8 cellular contexts compared by ENCODE assay signal in the genomic region with DNA sequence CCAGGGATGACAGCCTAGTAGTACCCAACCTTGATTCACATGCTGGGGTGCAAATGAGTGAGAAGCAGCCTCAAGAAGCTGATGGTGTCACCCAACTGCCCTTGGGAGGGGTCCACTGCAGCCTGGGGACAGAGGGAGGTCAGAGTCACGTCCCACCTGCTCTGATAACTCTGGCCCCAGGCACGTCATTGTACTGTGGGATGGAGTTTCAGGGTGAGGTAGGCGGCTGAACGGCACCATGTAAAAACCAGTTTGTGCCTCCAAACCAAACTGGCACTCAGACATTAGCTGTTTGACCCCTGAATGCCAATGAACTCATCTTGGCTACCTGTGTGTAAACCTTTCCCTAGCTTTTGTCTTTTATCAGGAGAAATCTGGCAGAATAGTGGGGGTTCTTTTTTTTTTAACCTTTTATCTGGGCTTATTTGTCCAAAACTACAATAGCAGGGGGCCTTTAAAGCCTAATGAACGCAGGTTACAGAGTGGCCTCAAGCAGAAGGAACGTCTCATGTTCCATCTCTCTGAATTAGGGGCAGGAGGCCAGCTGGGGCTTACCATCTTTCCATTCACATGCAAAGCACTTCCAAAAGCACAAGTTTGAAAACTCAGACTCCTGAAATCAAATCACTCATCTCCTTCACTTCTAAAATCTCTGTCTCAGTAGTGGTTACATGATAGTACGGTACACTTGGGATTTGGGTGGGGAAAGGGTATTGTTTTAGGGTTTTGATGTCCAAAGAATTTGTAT.
A peak's percentile ranks its signal among the peaks of the same experiment; 100 is the strongest.
DNase-seq lines count a peak whose midpoint lies in the region; ATAC-seq lines count a peak whose summit lies in the region.

No MANE protein-coding gene starts in this region.

- H3K27me3 Mint-ChIP-seq in CD4-positive, CD25-positive, alpha-beta regulatory T cell: no peaks in the 10 kb centered on the region

- peak overlapping the region in 2 of 3 donors; percentile 44 to 66 for H3K27ac Mint-ChIP-seq in CD4-positive, CD25-positive, alpha-beta regulatory T cell

- no peak for ATAC-seq in CD4-positive, CD25-positive, alpha-beta regulatory T cell (ENCODE audit: low read depth in 2 of 2)
- peak; percentile 14 for ATAC-seq in GM21528 (IDR thresholded peaks at IDR 0.05; ENCODE audit: low FRiP score, unreplicated experiment)

- peaks cover 26 to 62% (median 45%) of the 10 kb centered on the region in 4 donors for H3K4me1 Mint-ChIP-seq in CD4-positive, CD25-positive, alpha-beta regulatory T cell

- H3K27ac ChIP-seq in CD4-positive, CD25-positive, alpha-beta regulatory T cell (ENCODE audit: insufficient read depth, low read length, poor library complexity, severe bottlenecking): no peak overlapping the region
- peak overlapping the region; percentile 87 for H3K27ac ChIP-seq in KOPT-K1 (ENCODE audit: low read depth, low read length, poor library complexity, severe bottlenecking)
- peak overlapping the region; percentile 91 to 97 for H3K27ac ChIP-seq in esophagus (ENCODE audit: low read depth in 2 of 2, low read length in 1 of 2)
- peak overlapping the region; percentile 70 for H3K27ac ChIP-seq in stomach smooth muscle (ENCODE audit: low read length)

- H3K9me3 ChIP-seq in CD4-positive, CD25-positive, alpha-beta regulatory T cell (ENCODE audit: control insufficient read depth in 2 of 2, low read length in 2 of 2): no peaks in the 10 kb centered on the region
- H3K9me3 ChIP-seq in KOPT-K1 (ENCODE audit: insufficient read depth, low read length, poor library complexity, severe bottlenecking) (no peaks in the 10 kb centered on the region), esophagus (ENCODE audit: control insufficient read depth in 2 of 2, insufficient read depth in 1 of 2, low read depth in 1 of 2, low read length in 1 of 2) (no peaks in the 10 kb centered on the region), stomach smooth muscle (ENCODE audit: control insufficient read depth in 2 of 2, low read length in 2 of 2) (no peaks in the 10 kb centered on the region)

- peak overlapping the region in 1 of 2 donors; percentile 13 for H3K9ac ChIP-seq in stomach smooth muscle (ENCODE audit: low read length in 2 of 2)

- DNase-seq in CD4-positive, CD25-positive, alpha-beta regulatory T cell: no peak
- DNase-seq in DMS53 treated with DMSO at 0.1 percent for 48 hours (lab: John Stamatoyannopoulos, UW; ENCODE audit: unreplicated experiment): no peak
- no peak for DNase-seq in H4 (ENCODE audit: low spot score)
- DNase-seq in occipital lobe (lab: John Stamatoyannopoulos, UW): no peak

- no peak overlapping the region for H3K4me3 ChIP-seq in CD4-positive, CD25-positive, alpha-beta regulatory T cell (ENCODE audit: low read depth, low read length)
- H3K4me3 ChIP-seq in esophagus (ENCODE audit: low read depth in 1 of 2, low read length in 2 of 2) (no peak overlapping the region), stomach smooth muscle (ENCODE audit: low read length in 2 of 2) (peak overlapping the region; percentile 69 to 73)

- H3K36me3 Mint-ChIP-seq in CD4-positive, CD25-positive, alpha-beta regulatory T cell: peaks cover 34% of the 10 kb centered on the region

- WGBS in esophagus, 2 donors: 47 to 53% methylated on average over 7 of the region's 7 CpGs

- H3K9me3 Mint-ChIP-seq in CD4-positive, CD25-positive, alpha-beta regulatory T cell: no peaks in the 10 kb centered on the region

- no peaks in the 10 kb centered on the region for H3K27me3 ChIP-seq in CD4-positive, CD25-positive, alpha-beta regulatory T cell (ENCODE audit: control insufficient read depth, insufficient read depth, low read length)
- H3K27me3 ChIP-seq in esophagus (ENCODE audit: control insufficient read depth in 1 of 2, insufficient read depth in 2 of 2, low read length in 2 of 2) (no peaks in the 10 kb centered on the region), stomach smooth muscle (ENCODE audit: control insufficient read depth in 1 of 2, insufficient read depth in 2 of 2, low read length in 2 of 2) (no peaks in the 10 kb centered on the region)

- H3K4me1 ChIP-seq in CD4-positive, CD25-positive, alpha-beta regulatory T cell (ENCODE audit: control insufficient read depth, insufficient read depth, low read length, poor library complexity, severe bottlenecking): peaks cover 45% of the 10 kb centered on the region
- peaks cover 10 to 23% of the 10 kb centered on the region in 2 donors for H3K4me1 ChIP-seq in esophagus (ENCODE audit: control insufficient read depth in 2 of 2, insufficient read depth in 2 of 2, low read length in 1 of 2)
- peaks cover 38% of the 10 kb centered on the region for H3K4me1 ChIP-seq in stomach smooth muscle (ENCODE audit: control insufficient read depth, insufficient read depth, low read length)

- H3K4me3 Mint-ChIP-seq in CD4-positive, CD25-positive, alpha-beta regulatory T cell: peak overlapping the region in 2 of 4 donors; percentile 48 to 66

- H3K36me3 ChIP-seq in CD4-positive, CD25-positive, alpha-beta regulatory T cell (ENCODE audit: control insufficient read depth, insufficient read depth, low read length): peaks cover 36% of the 10 kb centered on the region
- H3K36me3 ChIP-seq in KOPT-K1 (ENCODE audit: insufficient read depth, low read length): peaks cover 30% of the 10 kb centered on the region
- H3K36me3 ChIP-seq in esophagus (ENCODE audit: control insufficient read depth in 2 of 2, insufficient read depth in 2 of 2, low read length in 1 of 2): peaks cover 5 to 16% of the 10 kb centered on the region in 2 donors
- H3K36me3 ChIP-seq in stomach smooth muscle (ENCODE audit: control insufficient read depth in 2 of 2, insufficient read depth in 2 of 2, low read length in 2 of 2): peaks cover 18 to 22% of the 10 kb centered on the region in 2 donors

Comparison
In these comparisons a context has a peak if more than half of its experiments do, and no peak if none do; other contexts are left out.
1. H3K4me3 ChIP-seq: peak in stomach smooth muscle (2 of 2); none in CD4-positive, CD25-positive, alpha-beta regulatory T cell (single experiment) and esophagus (0 of 2).